Comparison of ENCODE assay signal across 18 cellular contexts in genomic region chr9:126173401-126173800, GRCh38.
"Had no signal": no experiment of that assay in that cellular context is flagged by ENCODE, and none has a peak within 500 bp of the region (broad histone marks: within the 10 kb centered on the region; RNA-seq: fewer than 3 reads in every experiment).

No MANE protein-coding gene starts in this region.

- ATAC-seq: effector memory CD8-positive, alpha-beta T cell; mucosa of descending colon; naive thymus-derived CD8-positive, alpha-beta T cell had no signal

- H3K9me3 ChIP-seq: mucosa of descending colon, testis had no signal

- H3K4me1 ChIP-seq: neural progenitor cell, right atrium auricular region, sigmoid colon, testis, tibial nerve had no signal

- H3K4me3 Mint-ChIP-seq: dendritic cell treated with granulocyte-macrophage colony-stimulating factor and Interleukin-4, amounts not matched to agents 40 ng/mL and 50 ng/mL, for 4 days; effector memory CD8-positive, alpha-beta T cell; naive thymus-derived CD8-positive, alpha-beta T cell; neural progenitor cell; stimulated activated naive CD8-positive, alpha-beta T cell treated with anti-CD3 and anti-CD28 coated beads, Interleukin-15, Interleukin-2, amounts not matched to agents 100 ng/mL and 50 ng/mL, for 24 hours had no signal

- H3K9ac ChIP-seq: neural progenitor cell had no signal

- DNase-seq: cerebellar nuclear complex; effector memory CD8-positive, alpha-beta T cell; erythroblast; foreskin melanocyte; mammary epithelial cell; mucosa of descending colon; naive thymus-derived CD8-positive, alpha-beta T cell; sigmoid colon; stimulated activated CD4-positive, alpha-beta T cell treated with anti-CD3 and anti-CD28 coated beads, Interleukin-12 subunit alpha, Interleukin-12 subunit beta, amount 100 ng/mL, for 4 hours; testis had no signal

- H3K4me1 Mint-ChIP-seq: naive thymus-derived CD8-positive, alpha-beta T cell; neural progenitor cell had no signal

- H3K27ac Mint-ChIP-seq: dendritic cell treated with granulocyte-macrophage colony-stimulating factor and Interleukin-4, amounts not matched to agents 40 ng/mL and 50 ng/mL, for 4 days; effector memory CD8-positive, alpha-beta T cell; naive thymus-derived CD8-positive, alpha-beta T cell; neural progenitor cell; stimulated activated naive CD8-positive, alpha-beta T cell treated with anti-CD3 and anti-CD28 coated beads, Interleukin-15, Interleukin-2, amounts not matched to agents 100 ng/mL and 50 ng/mL, for 24 hours had no signal

- H3K4me3 ChIP-seq: cardiac muscle cell, hepatocyte, mucosa of descending colon, neural progenitor cell, right atrium auricular region, sigmoid colon, skin epidermis, testis, tibial nerve had no signal

- H3K36me3 Mint-ChIP-seq: neural progenitor cell had no signal

- H3K27ac ChIP-seq: cardiac muscle cell, hepatocyte, neural progenitor cell, right atrium auricular region, sigmoid colon, skin epidermis, testis, tibial nerve had no signal

- H3K36me3 ChIP-seq: cardiac muscle cell, neural progenitor cell, right atrium auricular region, sigmoid colon, tibial nerve had no signal

- H3K27me3 ChIP-seq: cardiac muscle cell, neural progenitor cell, right atrium auricular region, sigmoid colon, testis, tibial nerve had no signal

- H3K9me3 Mint-ChIP-seq: dendritic cell treated with granulocyte-macrophage colony-stimulating factor and Interleukin-4, amounts not matched to agents 40 ng/mL and 50 ng/mL, for 4 days; effector memory CD8-positive, alpha-beta T cell; neural progenitor cell had no signal
